In genomic region chr1:63991685-63992084, GRCh38 we compare ENCODE assay signal across 13 cellular contexts.
"Had no signal": no experiment of that assay in that cellular context is flagged by ENCODE, and none has a peak within 500 bp of the region (broad histone marks: within the 10 kb centered on the region; RNA-seq: fewer than 3 reads in every experiment).

No MANE protein-coding gene starts in this region.

- DNase-seq: activated CD8-positive, alpha-beta memory T cell treated with anti-CD3 and anti-CD28 coated beads, Interleukin-2, amount 50 U/mL, for 4 hours; activated naive CD4-positive, alpha-beta T cell; activated T-cell treated with anti-CD3 and anti-CD28 coated beads, Interleukin-2, amount 50 U/mL, for 24 hours; adrenal gland; hippocampal formation; left cardiac atrium; pancreas; small intestine; stimulated activated CD4-positive, alpha-beta T cell treated with anti-CD3 and anti-CD28 coated beads, Interleukin-2, amount 100 ng/mL, for 24 hours; stimulated activated naive CD8-positive, alpha-beta T cell treated with anti-CD3 and anti-CD28 coated beads, Interleukin-15, amount 100 ng/mL, for 72 hours; T-helper 9 cell; tibial artery had no signal

- FAIRE-seq: frontal cortex, pancreas, small intestine had no signal
